ENCODE assay signal across 8 cellular contexts in the genomic region with DNA sequence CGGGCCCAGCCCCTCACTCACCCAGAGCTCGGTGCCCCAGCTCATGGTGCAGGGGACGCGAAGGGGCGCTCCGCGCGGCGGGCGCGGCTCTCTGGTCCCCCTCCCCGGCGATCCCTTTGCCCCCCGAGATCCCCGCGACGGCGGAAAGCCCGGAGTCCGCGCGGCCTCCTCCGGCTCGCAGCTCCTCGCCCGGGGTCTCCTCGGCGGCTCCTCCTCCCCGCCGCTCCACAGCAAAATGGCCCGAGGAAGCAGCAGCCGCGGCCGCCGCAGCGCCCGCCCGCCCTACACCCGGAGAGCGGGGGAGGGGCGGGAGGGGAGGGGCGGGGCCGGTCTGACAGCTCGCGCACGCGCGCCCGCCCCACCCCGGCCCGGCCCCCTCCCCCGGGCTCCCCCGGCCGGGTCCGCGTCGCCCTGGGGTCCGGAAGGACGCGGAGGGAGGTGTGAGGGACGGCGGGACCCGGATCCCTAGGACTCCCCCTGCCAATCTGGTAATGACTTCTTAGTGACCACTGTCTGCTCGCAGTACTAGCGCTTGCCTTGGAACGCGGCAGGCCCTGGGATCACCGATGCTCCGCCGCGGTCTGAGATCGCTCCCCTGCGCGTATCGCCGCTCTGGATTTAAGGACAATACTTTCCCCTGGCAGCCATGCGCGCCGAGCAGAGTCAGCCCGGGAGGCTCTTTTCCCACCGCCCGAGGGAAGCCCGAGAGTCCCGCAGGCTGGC. TPM values are rescaled to one million over a fixed set of nuclear protein-coding genes. Genes with fewer than 3 reads are reported as not detected.
DNase-seq lines count a peak whose midpoint lies in the region; ATAC-seq, FAIRE-seq and TF ChIP-seq lines count a peak whose summit lies in the region.

A gene (minus strand): TSS at position 259 of the 723 bp plus-strand sequence. CDS start 214 bp downstream, at position 45.

- no peaks in the 10 kb centered on the region for H3K9me1 ChIP-seq in K562 (ENCODE audit: control insufficient read depth, insufficient read depth, low read length)

- peaks cover 5 to 12% of the 10 kb centered on the region in 2 experiments; a peak in 3 of 5 replicates for H3K27me3 ChIP-seq in K562 (ENCODE audit: control insufficient read depth in 2 of 2, insufficient read depth in 2 of 2, low read length in 2 of 2)

- ATAC-seq in GM21737 (IDR thresholded peaks at IDR 0.05; ENCODE audit: unreplicated experiment) = peak; percentile 36
- ATAC-seq in K562 = peak; percentile 89
- ATAC-seq in sciatic nerve = peak; percentile 91
- no peak for ATAC-seq in GM21447 (IDR thresholded peaks at IDR 0.05; ENCODE audit: unreplicated experiment)

- CTCF ChIA-PET in K562 (lab: Yijun Ruan, JAX; ENCODE audit: low intra/inter-chr PET ratio) = no interaction called here

- 1% methylated on average over 33 of the region's 84 CpGs for WGBS in K562 (ENCODE audit: insufficient coverage, low coverage, missing lambda C conversion rate)

- no peak for TF ChIP-seq EP300 in K562 (IDR thresholded peaks at IDR 0.05; ENCODE audit: low read length)

- in situ Hi-C loops in K562 (cut with MboI) = no loop called here

- no peaks in the 10 kb centered on the region; the same call in 1 of the 2 replicates for H4K20me1 ChIP-seq in K562 (replicated peaks; ENCODE audit: control insufficient read depth, insufficient read depth, low read length)

- peak within 1 kb of the TSS; percentile 72 for H2AFZ ChIP-seq in K562 (ENCODE audit: low read depth, low read length)

- no peak for TF ChIP-seq RAD21 in K562 (CRISPR knock-in tag; conservative IDR thresholded peaks at IDR 0.05 in 1 of 2, IDR thresholded peaks at IDR 0.05 in 1 of 2)

- H3K36me3 ChIP-seq in K562 (ENCODE audit: control insufficient read depth, insufficient read depth, low read length) = no peaks in the 10 kb centered on the region

- TF ChIP-seq POLR2A in K562 (conservative IDR thresholded peaks at IDR 0.05) = 0 out of 2 replicates have a peak, but pooled peaks have one; percentile 46

- H3K4me3 ChIP-seq in K562 = peak within 1 kb of the TSS; percentile 50

- peak within 1 kb of the TSS; percentile 72 for H3K4me2 ChIP-seq in K562 (ENCODE audit: insufficient read depth, low read length)

- FAIRE-seq in D721Med (lab: Jason Lieb, UNC) = no peak
- FAIRE-seq in K562 (lab: Jason Lieb, UNC) = no peak

- no peaks in the 10 kb centered on the region; the same call in 2 of the 3 replicates for H3K79me2 ChIP-seq in K562 (ENCODE audit: control insufficient read depth, insufficient read depth, low read length)

- peak within 1 kb of the TSS; percentile 18 to 93; a peak in 3 of 4 replicates for H3K9ac ChIP-seq in K562 (ENCODE audit: insufficient read depth in 1 of 2, low read depth in 2 of 2, low read length in 2 of 2)

- POLR2A ChIA-PET in K562 (lab: Yijun Ruan, JAX) = interaction anchor here (0.8 kb wide), 1 partner anchor 10 kb away, joined by 4 read pairs; no protein-coding TSS in a partner anchor

- peaks cover 27 to 32% of the 10 kb centered on the region in 2 experiments for H3K4me1 ChIP-seq in K562 (replicated peaks in 1 of 2; ENCODE audit: control insufficient read depth in 2 of 2, insufficient read depth in 2 of 2, low read length in 2 of 2)

- H3K27ac ChIP-seq in K562 (ENCODE audit: extremely low read depth, low read depth, low read length) = peak within 1 kb of the TSS; percentile 34; the same call in 1 of the 3 replicates

- intact Hi-C loops in K562 (cut with micrococcal nuclease) = loop anchor here (2.0 kb wide), 1 partner anchor 132 kb away; no protein-coding TSS in a partner anchor
- intact Hi-C loops in sciatic nerve (cut with DNase I) = no loop called here

- peak; percentile 82 for DNase-seq in D721Med (ENCODE audit: insufficient read length, low spot score)
- DNase-seq in NCI-H1105 (lab: John Stamatoyannopoulos, UW) = peak; percentile 57
- DNase-seq in UCSD-AML1 (lab: John Stamatoyannopoulos, UW; ENCODE audit: unreplicated experiment) = peak; percentile 81
- peak; percentile 73 to 94 (median 91) for DNase-seq in K562 (ENCODE audit: extremely low read depth in 1 of 4, low spot score in 3 of 4)
- DNase-seq in iPS DF 19.7 (ENCODE audit: low read depth, low spot score) = peak; percentile 48
- peak; percentile 90 for DNase-seq in sciatic nerve (ENCODE audit: low spot score)

- H3K9me3 ChIP-seq in K562 (replicated peaks; ENCODE audit: control insufficient read depth, insufficient read depth, low read depth, low read length) = no peaks in the 10 kb centered on the region

- TF ChIP-seq CTCF in D721Med (IDR thresholded peaks at IDR 0.05; ENCODE audit: insufficient read depth, missing control alignments) = no peak
- TF ChIP-seq CTCF in K562 (IDR thresholded peaks at IDR 0.05 in 2 of 3, conservative IDR thresholded peaks at IDR 0.05 in 1 of 3; ENCODE audit: insufficient read depth in 2 of 3, low read depth in 1 of 3, low read length in 3 of 3) = 0 out of 6 replicates have a peak, but pooled peaks of 1 of the 3 experiments have one; percentile 3

- BruUV-seq in K562 (replicated peaks; lab: Mats Ljungman, UMichigan) = no TSS peak

TF ChIP-seq in K562, 482 proteins besides CTCF, POLR2A, EP300 and RAD21 (continues in another document):
- TF ChIP-seq PRMT5 (CRISPR knock-in tag; IDR thresholded peaks at IDR 0.05) (no peak), HDAC2 (IDR thresholded peaks at IDR 0.05) (no peak), SMARCB1 (IDR thresholded peaks at IDR 0.05; ENCODE audit: insufficient read length, low read depth) (no peak), RBBP5 (IDR thresholded peaks at IDR 0.05; ENCODE audit: borderline replicate concordance, insufficient read depth, low read length, poor library complexity, severe bottlenecking) (peak; percentile 22), ESRRB (CRISPR knock-in tag; IDR thresholded peaks at IDR 0.05; ENCODE audit: borderline replicate concordance) (no peak)
- TF ChIP-seq, protein P1, sequence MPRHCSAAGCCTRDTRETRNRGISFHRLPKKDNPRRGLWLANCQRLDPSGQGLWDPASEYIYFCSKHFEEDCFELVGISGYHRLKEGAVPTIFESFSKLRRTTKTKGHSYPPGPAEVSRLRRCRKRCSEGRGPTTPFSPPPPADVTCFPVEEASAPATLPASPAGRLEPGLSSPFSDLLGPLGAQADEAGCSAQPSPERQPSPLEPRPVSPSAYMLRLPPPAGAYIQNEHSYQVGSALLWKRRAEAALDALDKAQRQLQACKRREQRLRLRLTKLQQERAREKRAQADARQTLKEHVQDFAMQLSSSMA (CRISPR knock-in tag; IDR thresholded peaks at IDR 0.05) = 0 out of 2 replicates have a peak, but pooled peaks have one; percentile 33
- TF ChIP-seq, protein P2, sequence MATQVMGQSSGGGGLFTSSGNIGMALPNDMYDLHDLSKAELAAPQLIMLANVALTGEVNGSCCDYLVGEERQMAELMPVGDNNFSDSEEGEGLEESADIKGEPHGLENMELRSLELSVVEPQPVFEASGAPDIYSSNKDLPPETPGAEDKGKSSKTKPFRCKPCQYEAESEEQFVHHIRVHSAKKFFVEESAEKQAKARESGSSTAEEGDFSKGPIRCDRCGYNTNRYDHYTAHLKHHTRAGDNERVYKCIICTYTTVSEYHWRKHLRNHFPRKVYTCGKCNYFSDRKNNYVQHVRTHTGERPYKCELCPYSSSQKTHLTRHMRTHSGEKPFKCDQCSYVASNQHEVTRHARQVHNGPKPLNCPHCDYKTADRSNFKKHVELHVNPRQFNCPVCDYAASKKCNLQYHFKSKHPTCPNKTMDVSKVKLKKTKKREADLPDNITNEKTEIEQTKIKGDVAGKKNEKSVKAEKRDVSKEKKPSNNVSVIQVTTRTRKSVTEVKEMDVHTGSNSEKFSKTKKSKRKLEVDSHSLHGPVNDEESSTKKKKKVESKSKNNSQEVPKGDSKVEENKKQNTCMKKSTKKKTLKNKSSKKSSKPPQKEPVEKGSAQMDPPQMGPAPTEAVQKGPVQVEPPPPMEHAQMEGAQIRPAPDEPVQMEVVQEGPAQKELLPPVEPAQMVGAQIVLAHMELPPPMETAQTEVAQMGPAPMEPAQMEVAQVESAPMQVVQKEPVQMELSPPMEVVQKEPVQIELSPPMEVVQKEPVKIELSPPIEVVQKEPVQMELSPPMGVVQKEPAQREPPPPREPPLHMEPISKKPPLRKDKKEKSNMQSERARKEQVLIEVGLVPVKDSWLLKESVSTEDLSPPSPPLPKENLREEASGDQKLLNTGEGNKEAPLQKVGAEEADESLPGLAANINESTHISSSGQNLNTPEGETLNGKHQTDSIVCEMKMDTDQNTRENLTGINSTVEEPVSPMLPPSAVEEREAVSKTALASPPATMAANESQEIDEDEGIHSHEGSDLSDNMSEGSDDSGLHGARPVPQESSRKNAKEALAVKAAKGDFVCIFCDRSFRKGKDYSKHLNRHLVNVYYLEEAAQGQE (CRISPR knock-in tag; IDR thresholded peaks at IDR 0.05; ENCODE audit: low read depth) = 0 out of 2 replicates have a peak, but pooled peaks have one; percentile 42
- TF ChIP-seq, protein P3, sequence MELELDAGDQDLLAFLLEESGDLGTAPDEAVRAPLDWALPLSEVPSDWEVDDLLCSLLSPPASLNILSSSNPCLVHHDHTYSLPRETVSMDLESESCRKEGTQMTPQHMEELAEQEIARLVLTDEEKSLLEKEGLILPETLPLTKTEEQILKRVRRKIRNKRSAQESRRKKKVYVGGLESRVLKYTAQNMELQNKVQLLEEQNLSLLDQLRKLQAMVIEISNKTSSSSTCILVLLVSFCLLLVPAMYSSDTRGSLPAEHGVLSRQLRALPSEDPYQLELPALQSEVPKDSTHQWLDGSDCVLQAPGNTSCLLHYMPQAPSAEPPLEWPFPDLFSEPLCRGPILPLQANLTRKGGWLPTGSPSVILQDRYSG (tag; conservative IDR thresholded peaks at IDR 0.05; ENCODE audit: low read depth) = no peak

RNA-seq across cellular contexts. Expression of the gene that starts here (rescaled TPM):
- 24.0 and 44.9 TPM in 2 replicates for total RNA-seq in K562 (2011; cell fraction: chromatin; rRNA removed; ENCODE audit: low replicate concordance)
- 8.5 and 10.9 TPM in 2 replicates for total RNA-seq in K562 (2011; cell fraction: nucleolus; rRNA removed)
- total RNA-seq in K562 (2011; cell fraction: nucleoplasm; rRNA removed) = 10.9 and 12.6 TPM in 2 replicates
- total RNA-seq in K562 (2014; rRNA removed) (8.2 and 8.4 TPM in 2 replicates), K562 (2014; rRNA removed; fragmentation: Illumina TruSeq; extraction: Trizol) (6.9 and 13.2 TPM in 2 replicates), K562 (2015; rRNA removed; fragmentation: Illumina TruSeq; extraction: Trizol) (13.5 and 14.9 TPM in 2 replicates), K562 (2021) (8.5 and 10.7 TPM in 2 replicates), sciatic nerve (132 TPM)
- polyA plus RNA-seq in K562 (2011; rRNA removed) (7.2 and 7.6 TPM in 2 replicates), K562 (2014; fragmentation: Illumina TruSeq; extraction: Trizol) (6.1 TPM in 2 replicates), K562 (2014; fragmentation: Nextera tagmentation; extraction: Ambion mirVana) (1 to 10 TPM; 1.8 to 2.2 TPM), K562 (2014; rRNA removed) (5.4 and 8.0 TPM in 2 replicates)
- 2.2 and 4.2 TPM in 2 replicates for polyA plus RNA-seq in K562 (2011; cell fraction: cytosol; rRNA removed)
- 5.8 and 7.6 TPM in 2 replicates for polyA plus RNA-seq in K562 (2011; cell fraction: nucleus; rRNA removed)
- 8.7 and 10.5 TPM in 2 replicates for polyA plus RNA-seq in K562 (2012)
- 33.5 and 42.5 TPM in 2 replicates for polyA minus RNA-seq in K562 (2011; rRNA and poly(A)+ RNA removed)
- 7.9 and 8.7 TPM in 2 replicates for polyA minus RNA-seq in K562 (2011; cell fraction: cytosol; rRNA and poly(A)+ RNA removed)
- polyA minus RNA-seq in K562 (2011; cell fraction: nucleus; rRNA and poly(A)+ RNA removed) = 3.4 and 8.0 TPM in 2 replicates
